Comparison of ENCODE assay signal across 2 cellular contexts in the genomic region with DNA sequence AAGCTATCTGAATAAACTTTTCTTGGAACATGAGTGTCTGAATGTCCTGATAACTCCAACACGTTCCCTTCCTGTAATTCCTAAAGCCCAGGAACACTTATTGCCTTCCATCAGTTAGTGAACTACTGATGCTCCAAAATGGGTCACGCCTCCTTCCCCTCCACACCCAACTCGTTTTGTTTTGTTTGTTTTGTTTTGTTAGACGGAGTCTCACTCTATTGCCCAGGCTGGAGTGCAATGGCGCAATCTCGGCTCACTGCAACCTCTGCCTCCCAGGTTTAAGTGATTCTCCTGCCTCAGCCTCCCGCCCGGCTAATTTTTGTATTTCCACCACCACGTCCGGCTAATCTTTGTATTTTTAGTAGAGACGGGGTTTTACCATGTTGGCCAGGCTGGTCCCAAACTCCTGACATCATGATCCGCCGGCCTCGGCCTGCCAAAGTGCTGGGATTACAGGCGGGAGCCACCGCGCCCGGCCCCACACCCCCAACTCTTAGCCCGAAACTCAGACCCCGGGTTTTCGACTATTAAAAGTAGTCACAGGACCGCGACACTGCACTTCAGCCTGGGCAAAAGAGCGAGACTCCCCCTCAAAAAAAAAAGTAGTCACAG.
A peak's percentile ranks its signal among the peaks of the same experiment; 100 is the strongest.
TF ChIP-seq lines count a peak whose summit lies in the region.

No MANE protein-coding gene starts in this region.

TF ChIP-seq in H1, 55 proteins besides CTCF, POLR2A, EP300 and RAD21:
- TF ChIP-seq CEBPB (IDR thresholded peaks at IDR 0.05; ENCODE audit: low read depth, low read length) (peak; percentile 59; the same call in 1 of the 2 replicates), BCL11A (IDR thresholded peaks at IDR 0.05; ENCODE audit: low read depth in 2 of 2, low read length in 2 of 2) (no peak), SIRT6 (IDR thresholded peaks at IDR 0.05; ENCODE audit: low read length) (no peak), KDM1A (IDR thresholded peaks at IDR 0.05; ENCODE audit: borderline replicate concordance, low read length) (0 out of 2 replicates have a peak, but pooled peaks have one; percentile 34), CBX8 (IDR thresholded peaks at IDR 0.05; ENCODE audit: borderline replicate concordance, low read depth, low read length) (no peak), BRCA1 (IDR thresholded peaks at IDR 0.05; ENCODE audit: low read depth, low read length) (no peak), JUND (IDR thresholded peaks at IDR 0.05; ENCODE audit: low read length) (no peak), CHD1 (IDR thresholded peaks at IDR 0.05; ENCODE audit: low read depth, low read length) (no peak)

TF ChIP-seq in neural cell, 6 proteins besides CTCF, POLR2A, EP300 and RAD21:
- TF ChIP-seq SMC3 (conservative IDR thresholded peaks at IDR 0.05; ENCODE audit: poor library complexity) (no peak), TAF1 (IDR thresholded peaks at IDR 0.05; ENCODE audit: low read depth) (no peak), EZH2 (IDR thresholded peaks at IDR 0.05; ENCODE audit: borderline replicate concordance, insufficient read depth, low read length, poor library complexity, severe bottlenecking) (no peak), POLR2AphosphoS5 (IDR thresholded peaks at IDR 0.05) (no peak), MXI1 (conservative IDR thresholded peaks at IDR 0.05; ENCODE audit: poor library complexity, severe bottlenecking) (no peak)
- TF ChIP-seq, protein P1, sequence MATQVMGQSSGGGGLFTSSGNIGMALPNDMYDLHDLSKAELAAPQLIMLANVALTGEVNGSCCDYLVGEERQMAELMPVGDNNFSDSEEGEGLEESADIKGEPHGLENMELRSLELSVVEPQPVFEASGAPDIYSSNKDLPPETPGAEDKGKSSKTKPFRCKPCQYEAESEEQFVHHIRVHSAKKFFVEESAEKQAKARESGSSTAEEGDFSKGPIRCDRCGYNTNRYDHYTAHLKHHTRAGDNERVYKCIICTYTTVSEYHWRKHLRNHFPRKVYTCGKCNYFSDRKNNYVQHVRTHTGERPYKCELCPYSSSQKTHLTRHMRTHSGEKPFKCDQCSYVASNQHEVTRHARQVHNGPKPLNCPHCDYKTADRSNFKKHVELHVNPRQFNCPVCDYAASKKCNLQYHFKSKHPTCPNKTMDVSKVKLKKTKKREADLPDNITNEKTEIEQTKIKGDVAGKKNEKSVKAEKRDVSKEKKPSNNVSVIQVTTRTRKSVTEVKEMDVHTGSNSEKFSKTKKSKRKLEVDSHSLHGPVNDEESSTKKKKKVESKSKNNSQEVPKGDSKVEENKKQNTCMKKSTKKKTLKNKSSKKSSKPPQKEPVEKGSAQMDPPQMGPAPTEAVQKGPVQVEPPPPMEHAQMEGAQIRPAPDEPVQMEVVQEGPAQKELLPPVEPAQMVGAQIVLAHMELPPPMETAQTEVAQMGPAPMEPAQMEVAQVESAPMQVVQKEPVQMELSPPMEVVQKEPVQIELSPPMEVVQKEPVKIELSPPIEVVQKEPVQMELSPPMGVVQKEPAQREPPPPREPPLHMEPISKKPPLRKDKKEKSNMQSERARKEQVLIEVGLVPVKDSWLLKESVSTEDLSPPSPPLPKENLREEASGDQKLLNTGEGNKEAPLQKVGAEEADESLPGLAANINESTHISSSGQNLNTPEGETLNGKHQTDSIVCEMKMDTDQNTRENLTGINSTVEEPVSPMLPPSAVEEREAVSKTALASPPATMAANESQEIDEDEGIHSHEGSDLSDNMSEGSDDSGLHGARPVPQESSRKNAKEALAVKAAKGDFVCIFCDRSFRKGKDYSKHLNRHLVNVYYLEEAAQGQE (IDR thresholded peaks at IDR 0.05; ENCODE audit: borderline replicate concordance) = no peak
